In the genomic region with DNA sequence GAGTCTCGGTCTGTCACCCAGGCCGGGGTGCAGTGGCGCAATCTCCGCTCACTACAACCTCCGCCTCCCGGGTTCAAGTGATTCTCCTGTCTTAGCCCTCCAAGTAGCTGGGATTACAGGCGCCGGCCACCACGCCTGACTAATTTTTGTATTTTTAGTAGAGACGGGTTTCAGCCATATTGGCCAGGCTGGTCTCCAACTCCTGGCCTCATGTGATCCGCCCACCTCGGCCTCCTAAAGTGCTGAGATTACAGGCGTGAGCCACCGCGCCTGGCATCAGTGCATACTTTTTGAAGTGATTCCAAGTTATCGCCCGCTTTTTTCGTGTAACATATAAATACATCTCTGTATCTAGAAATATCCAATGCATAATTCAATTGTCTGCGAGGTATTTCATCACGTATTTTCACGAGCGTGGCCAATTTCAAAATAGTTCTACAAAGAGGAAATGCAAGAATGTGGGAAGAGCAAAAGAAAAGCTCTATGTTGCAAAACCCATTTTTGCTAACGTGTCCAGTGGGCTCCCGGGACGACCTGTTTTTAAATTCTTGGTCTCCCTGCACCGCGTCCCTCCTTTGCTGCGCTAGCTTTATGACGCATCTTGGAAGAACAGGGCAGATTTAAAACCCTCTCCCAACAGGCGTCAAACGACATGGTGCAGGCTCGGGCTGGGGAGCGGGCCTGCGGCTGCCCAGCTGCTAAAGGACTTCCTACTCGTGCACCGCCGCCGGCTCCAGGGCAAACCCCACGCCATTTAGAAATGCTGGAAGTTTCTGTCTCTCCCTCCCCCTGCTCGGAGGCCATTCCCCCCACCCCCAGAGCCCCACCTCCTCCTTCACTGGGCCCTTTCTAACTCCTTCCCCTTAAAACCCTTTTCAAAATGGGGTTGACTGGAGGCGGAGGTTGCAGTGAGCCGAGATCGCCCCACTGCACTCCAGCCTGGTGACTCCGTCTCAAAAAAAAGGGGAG, we compare ENCODE assay signal across 1 cellular context.
TF ChIP-seq lines count a peak whose summit lies in the region.

No MANE protein-coding gene starts in this region.

TF ChIP-seq in H1, 55 proteins besides CTCF, POLR2A, EP300 and RAD21:
- TF ChIP-seq, protein P1, sequence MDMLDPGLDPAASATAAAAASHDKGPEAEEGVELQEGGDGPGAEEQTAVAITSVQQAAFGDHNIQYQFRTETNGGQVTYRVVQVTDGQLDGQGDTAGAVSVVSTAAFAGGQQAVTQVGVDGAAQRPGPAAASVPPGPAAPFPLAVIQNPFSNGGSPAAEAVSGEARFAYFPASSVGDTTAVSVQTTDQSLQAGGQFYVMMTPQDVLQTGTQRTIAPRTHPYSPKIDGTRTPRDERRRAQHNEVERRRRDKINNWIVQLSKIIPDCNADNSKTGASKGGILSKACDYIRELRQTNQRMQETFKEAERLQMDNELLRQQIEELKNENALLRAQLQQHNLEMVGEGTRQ (IDR thresholded peaks at IDR 0.05; ENCODE audit: low read length): no peak
- TF ChIP-seq TBP (IDR thresholded peaks at IDR 0.05; ENCODE audit: low read depth, low read length) (peak; percentile 35; the same call in 1 of the 2 replicates), SIRT6 (IDR thresholded peaks at IDR 0.05; ENCODE audit: low read length) (no peak), TAF1 (IDR thresholded peaks at IDR 0.05; ENCODE audit: low read depth, low read length) (peak; percentile 39; the same call in 1 of the 2 replicates), SUZ12 (IDR thresholded peaks at IDR 0.05; ENCODE audit: low read length) (no peak), POU5F1 (IDR thresholded peaks at IDR 0.05; ENCODE audit: low read depth, low read length) (no peak), TAF7 (optimal IDR thresholded peaks at IDR 0.05; ENCODE audit: borderline replicate concordance, low read depth, low read length) (no peak), NANOG (IDR thresholded peaks at IDR 0.05; ENCODE audit: insufficient read depth, low read depth, low read length, poor library complexity, severe bottlenecking) (no peak), ZNF274 (IDR thresholded peaks at IDR 0.05; ENCODE audit: borderline replicate concordance, extremely low read depth, low read length) (no peak), SIX5 (IDR thresholded peaks at IDR 0.05; ENCODE audit: low read depth, low read length) (no peak), RXRA (IDR thresholded peaks at IDR 0.05; ENCODE audit: insufficient read depth, low read depth, low read length) (no peak), CBX5 (IDR thresholded peaks at IDR 0.05; ENCODE audit: low read depth, low read length) (no peak), SAP30 (IDR thresholded peaks at IDR 0.05; ENCODE audit: insufficient read depth, insufficient replicate concordance, low read length) (no peak), PHF8 (conservative IDR thresholded peaks at IDR 0.05; ENCODE audit: low read depth, low read length) (0 out of 2 replicates have a peak, but pooled peaks have one; percentile 13), YY1 (IDR thresholded peaks at IDR 0.05; ENCODE audit: low read depth, low read length) (peak; percentile 7; the same call in 1 of the 2 replicates), JUN (IDR thresholded peaks at IDR 0.05; ENCODE audit: low read depth, low read length) (no peak), RBBP5 (IDR thresholded peaks at IDR 0.05; ENCODE audit: borderline replicate concordance, low read depth, low read length) (no peak)
- TF ChIP-seq, protein P2, sequence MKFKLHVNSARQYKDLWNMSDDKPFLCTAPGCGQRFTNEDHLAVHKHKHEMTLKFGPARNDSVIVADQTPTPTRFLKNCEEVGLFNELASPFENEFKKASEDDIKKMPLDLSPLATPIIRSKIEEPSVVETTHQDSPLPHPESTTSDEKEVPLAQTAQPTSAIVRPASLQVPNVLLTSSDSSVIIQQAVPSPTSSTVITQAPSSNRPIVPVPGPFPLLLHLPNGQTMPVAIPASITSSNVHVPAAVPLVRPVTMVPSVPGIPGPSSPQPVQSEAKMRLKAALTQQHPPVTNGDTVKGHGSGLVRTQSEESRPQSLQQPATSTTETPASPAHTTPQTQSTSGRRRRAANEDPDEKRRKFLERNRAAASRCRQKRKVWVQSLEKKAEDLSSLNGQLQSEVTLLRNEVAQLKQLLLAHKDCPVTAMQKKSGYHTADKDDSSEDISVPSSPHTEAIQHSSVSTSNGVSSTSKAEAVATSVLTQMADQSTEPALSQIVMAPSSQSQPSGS (IDR thresholded peaks at IDR 0.05; ENCODE audit: low read length): no peak
- TF ChIP-seq, protein P3, sequence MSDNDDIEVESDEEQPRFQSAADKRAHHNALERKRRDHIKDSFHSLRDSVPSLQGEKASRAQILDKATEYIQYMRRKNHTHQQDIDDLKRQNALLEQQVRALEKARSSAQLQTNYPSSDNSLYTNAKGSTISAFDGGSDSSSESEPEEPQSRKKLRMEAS (IDR thresholded peaks at IDR 0.05): peak; percentile 89
- TF ChIP-seq, protein P4, sequence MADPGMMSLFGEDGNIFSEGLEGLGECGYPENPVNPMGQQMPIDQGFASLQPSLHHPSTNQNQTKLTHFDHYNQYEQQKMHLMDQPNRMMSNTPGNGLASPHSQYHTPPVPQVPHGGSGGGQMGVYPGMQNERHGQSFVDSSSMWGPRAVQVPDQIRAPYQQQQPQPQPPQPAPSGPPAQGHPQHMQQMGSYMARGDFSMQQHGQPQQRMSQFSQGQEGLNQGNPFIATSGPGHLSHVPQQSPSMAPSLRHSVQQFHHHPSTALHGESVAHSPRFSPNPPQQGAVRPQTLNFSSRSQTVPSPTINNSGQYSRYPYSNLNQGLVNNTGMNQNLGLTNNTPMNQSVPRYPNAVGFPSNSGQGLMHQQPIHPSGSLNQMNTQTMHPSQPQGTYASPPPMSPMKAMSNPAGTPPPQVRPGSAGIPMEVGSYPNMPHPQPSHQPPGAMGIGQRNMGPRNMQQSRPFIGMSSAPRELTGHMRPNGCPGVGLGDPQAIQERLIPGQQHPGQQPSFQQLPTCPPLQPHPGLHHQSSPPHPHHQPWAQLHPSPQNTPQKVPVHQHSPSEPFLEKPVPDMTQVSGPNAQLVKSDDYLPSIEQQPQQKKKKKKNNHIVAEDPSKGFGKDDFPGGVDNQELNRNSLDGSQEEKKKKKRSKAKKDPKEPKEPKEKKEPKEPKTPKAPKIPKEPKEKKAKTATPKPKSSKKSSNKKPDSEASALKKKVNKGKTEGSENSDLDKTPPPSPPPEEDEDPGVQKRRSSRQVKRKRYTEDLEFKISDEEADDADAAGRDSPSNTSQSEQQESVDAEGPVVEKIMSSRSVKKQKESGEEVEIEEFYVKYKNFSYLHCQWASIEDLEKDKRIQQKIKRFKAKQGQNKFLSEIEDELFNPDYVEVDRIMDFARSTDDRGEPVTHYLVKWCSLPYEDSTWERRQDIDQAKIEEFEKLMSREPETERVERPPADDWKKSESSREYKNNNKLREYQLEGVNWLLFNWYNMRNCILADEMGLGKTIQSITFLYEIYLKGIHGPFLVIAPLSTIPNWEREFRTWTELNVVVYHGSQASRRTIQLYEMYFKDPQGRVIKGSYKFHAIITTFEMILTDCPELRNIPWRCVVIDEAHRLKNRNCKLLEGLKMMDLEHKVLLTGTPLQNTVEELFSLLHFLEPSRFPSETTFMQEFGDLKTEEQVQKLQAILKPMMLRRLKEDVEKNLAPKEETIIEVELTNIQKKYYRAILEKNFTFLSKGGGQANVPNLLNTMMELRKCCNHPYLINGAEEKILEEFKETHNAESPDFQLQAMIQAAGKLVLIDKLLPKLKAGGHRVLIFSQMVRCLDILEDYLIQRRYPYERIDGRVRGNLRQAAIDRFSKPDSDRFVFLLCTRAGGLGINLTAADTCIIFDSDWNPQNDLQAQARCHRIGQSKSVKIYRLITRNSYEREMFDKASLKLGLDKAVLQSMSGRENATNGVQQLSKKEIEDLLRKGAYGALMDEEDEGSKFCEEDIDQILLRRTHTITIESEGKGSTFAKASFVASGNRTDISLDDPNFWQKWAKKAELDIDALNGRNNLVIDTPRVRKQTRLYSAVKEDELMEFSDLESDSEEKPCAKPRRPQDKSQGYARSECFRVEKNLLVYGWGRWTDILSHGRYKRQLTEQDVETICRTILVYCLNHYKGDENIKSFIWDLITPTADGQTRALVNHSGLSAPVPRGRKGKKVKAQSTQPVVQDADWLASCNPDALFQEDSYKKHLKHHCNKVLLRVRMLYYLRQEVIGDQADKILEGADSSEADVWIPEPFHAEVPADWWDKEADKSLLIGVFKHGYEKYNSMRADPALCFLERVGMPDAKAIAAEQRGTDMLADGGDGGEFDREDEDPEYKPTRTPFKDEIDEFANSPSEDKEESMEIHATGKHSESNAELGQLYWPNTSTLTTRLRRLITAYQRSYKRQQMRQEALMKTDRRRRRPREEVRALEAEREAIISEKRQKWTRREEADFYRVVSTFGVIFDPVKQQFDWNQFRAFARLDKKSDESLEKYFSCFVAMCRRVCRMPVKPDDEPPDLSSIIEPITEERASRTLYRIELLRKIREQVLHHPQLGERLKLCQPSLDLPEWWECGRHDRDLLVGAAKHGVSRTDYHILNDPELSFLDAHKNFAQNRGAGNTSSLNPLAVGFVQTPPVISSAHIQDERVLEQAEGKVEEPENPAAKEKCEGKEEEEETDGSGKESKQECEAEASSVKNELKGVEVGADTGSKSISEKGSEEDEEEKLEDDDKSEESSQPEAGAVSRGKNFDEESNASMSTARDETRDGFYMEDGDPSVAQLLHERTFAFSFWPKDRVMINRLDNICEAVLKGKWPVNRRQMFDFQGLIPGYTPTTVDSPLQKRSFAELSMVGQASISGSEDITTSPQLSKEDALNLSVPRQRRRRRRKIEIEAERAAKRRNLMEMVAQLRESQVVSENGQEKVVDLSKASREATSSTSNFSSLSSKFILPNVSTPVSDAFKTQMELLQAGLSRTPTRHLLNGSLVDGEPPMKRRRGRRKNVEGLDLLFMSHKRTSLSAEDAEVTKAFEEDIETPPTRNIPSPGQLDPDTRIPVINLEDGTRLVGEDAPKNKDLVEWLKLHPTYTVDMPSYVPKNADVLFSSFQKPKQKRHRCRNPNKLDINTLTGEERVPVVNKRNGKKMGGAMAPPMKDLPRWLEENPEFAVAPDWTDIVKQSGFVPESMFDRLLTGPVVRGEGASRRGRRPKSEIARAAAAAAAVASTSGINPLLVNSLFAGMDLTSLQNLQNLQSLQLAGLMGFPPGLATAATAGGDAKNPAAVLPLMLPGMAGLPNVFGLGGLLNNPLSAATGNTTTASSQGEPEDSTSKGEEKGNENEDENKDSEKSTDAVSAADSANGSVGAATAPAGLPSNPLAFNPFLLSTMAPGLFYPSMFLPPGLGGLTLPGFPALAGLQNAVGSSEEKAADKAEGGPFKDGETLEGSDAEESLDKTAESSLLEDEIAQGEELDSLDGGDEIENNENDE (IDR thresholded peaks at IDR 0.05; ENCODE audit: insufficient replicate concordance, low read length): no peak
- TF ChIP-seq, protein P5, sequence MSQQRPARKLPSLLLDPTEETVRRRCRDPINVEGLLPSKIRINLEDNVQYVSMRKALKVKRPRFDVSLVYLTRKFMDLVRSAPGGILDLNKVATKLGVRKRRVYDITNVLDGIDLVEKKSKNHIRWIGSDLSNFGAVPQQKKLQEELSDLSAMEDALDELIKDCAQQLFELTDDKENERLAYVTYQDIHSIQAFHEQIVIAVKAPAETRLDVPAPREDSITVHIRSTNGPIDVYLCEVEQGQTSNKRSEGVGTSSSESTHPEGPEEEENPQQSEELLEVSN (IDR thresholded peaks at IDR 0.05): peak; percentile 88
